In genomic region chr9:34654317-34655083, GRCh38 we compare ENCODE assay signal across 6 cellular contexts. TPM values are rescaled to one million over a fixed set of nuclear protein-coding genes. Genes with fewer than 3 reads are reported as not detected.
DNase-seq lines count a peak whose midpoint lies in the region; ATAC-seq and TF ChIP-seq lines count a peak whose summit lies in the region.

No MANE protein-coding gene starts in this region.

- ATAC-seq in GM18870 (IDR thresholded peaks at IDR 0.05; ENCODE audit: unreplicated experiment) = no peak
- ATAC-seq in HG03097 (IDR thresholded peaks at IDR 0.05; ENCODE audit: low FRiP score, unreplicated experiment) = no peak
- ATAC-seq in activated T-helper 17 cell treated with anti-CD3 and anti-CD28 coated beads, Interleukin-2, amount 50 U/mL, for 72 hours (replicated peaks) = no peak

- H3K9me3 Mint-ChIP-seq in chondrocyte (ENCODE audit: low read depth) = no peaks in the 10 kb centered on the region
- H3K9me3 Mint-ChIP-seq in activated T-helper 17 cell treated with anti-CD3 and anti-CD28 coated beads, Interleukin-2, amount 50 U/mL, for 72 hours = no peaks in the 10 kb centered on the region

- H3K4me2 ChIP-seq in neuronal stem cell (ENCODE audit: insufficient read depth, low read length, poor library complexity, severe bottlenecking) = no peak overlapping the region

- TF ChIP-seq CTCF in chondrocyte (IDR thresholded peaks at IDR 0.05) = no peak

- H3K4me3 ChIP-seq in neuronal stem cell (ENCODE audit: low read length in 2 of 2) = no peak overlapping the region

- no CpG with 5 or more reads among the region's 12 CpGs for WGBS in neuronal stem cell (ENCODE audit: extremely low coverage in 2 of 2, insufficient read length in 2 of 2, insufficient replicate concordance in 1 of 2), 2 donors

- H3K36me3 ChIP-seq in neuronal stem cell (replicated peaks in 1 of 2; ENCODE audit: control insufficient read depth in 2 of 2, insufficient read depth in 2 of 2, low read length in 2 of 2) = peaks cover 4 to 7% of the 10 kb centered on the region in 2 donors

- peaks cover 4% of the 10 kb centered on the region for H3K36me3 Mint-ChIP-seq in chondrocyte (ENCODE audit: low read depth)
- peaks cover 15% of the 10 kb centered on the region for H3K36me3 Mint-ChIP-seq in activated T-helper 17 cell treated with anti-CD3 and anti-CD28 coated beads, Interleukin-2, amount 50 U/mL, for 72 hours (ENCODE audit: low read depth)

- no peak overlapping the region for H3K4ac ChIP-seq in neuronal stem cell (ENCODE audit: low read length)

- no peaks in the 10 kb centered on the region for H3K9me3 ChIP-seq in neuronal stem cell (replicated peaks in 1 of 2; ENCODE audit: control insufficient read depth in 2 of 2, insufficient read depth in 1 of 2, low read depth in 1 of 2, low read length in 2 of 2)

- H2AK5ac ChIP-seq in neuronal stem cell (ENCODE audit: low read depth, low read length) = peak overlapping the region; percentile 77

- H3K27ac Mint-ChIP-seq in chondrocyte (ENCODE audit: unreplicated experiment) = peak overlapping the region; percentile 98
- no peak overlapping the region for H3K27ac Mint-ChIP-seq in activated T-helper 17 cell treated with anti-CD3 and anti-CD28 coated beads, Interleukin-2, amount 50 U/mL, for 72 hours

- no peak overlapping the region for H2AFZ ChIP-seq in neuronal stem cell (ENCODE audit: low read length)

- no peak overlapping the region for H2BK12ac ChIP-seq in neuronal stem cell (ENCODE audit: low read length)

- peak; percentile 88 for DNase-seq in GM03348 (ENCODE audit: low spot score)
- peak; percentile 79 for DNase-seq in chondrocyte (ENCODE audit: low spot score)
- DNase-seq in neuronal stem cell (ENCODE audit: low spot score) = no peak

- peaks cover 1% of the 10 kb centered on the region for H3K79me1 ChIP-seq in neuronal stem cell (ENCODE audit: low read depth, low read length)

- H3K18ac ChIP-seq in neuronal stem cell (ENCODE audit: low read length) = peak overlapping the region; percentile 33

- H3K27me3 ChIP-seq in neuronal stem cell (ENCODE audit: control insufficient read depth in 3 of 3, insufficient read depth in 3 of 3, low read depth in 1 of 3, low read length in 3 of 3) = no peaks in the 10 kb centered on the region

- H2BK120ac ChIP-seq in neuronal stem cell (ENCODE audit: low read depth, low read length) = peak overlapping the region; percentile 32

- H3K4me1 ChIP-seq in neuronal stem cell (ENCODE audit: control insufficient read depth in 2 of 2, insufficient read depth in 1 of 2, low read depth in 1 of 2, low read length in 2 of 2) = peaks cover 30 to 31% of the 10 kb centered on the region in 2 donors

- no peak overlapping the region for H3K14ac ChIP-seq in neuronal stem cell (ENCODE audit: low read length)

- H2BK5ac ChIP-seq in neuronal stem cell (ENCODE audit: low read length) = peak overlapping the region; percentile 49

- H2BK15ac ChIP-seq in neuronal stem cell (ENCODE audit: low read length) = peak overlapping the region; percentile 80

- peak overlapping the region; percentile 19 for H3K27ac ChIP-seq in neuronal stem cell (replicated peaks; ENCODE audit: low read length)

- no peaks in the 10 kb centered on the region for H3K27me3 Mint-ChIP-seq in chondrocyte (ENCODE audit: low read depth)
- H3K27me3 Mint-ChIP-seq in activated T-helper 17 cell treated with anti-CD3 and anti-CD28 coated beads, Interleukin-2, amount 50 U/mL, for 72 hours = no peaks in the 10 kb centered on the region

- no peak overlapping the region for H3K23ac ChIP-seq in neuronal stem cell (ENCODE audit: low read depth, low read length, poor library complexity)

- H3K4me1 Mint-ChIP-seq in chondrocyte (ENCODE audit: low read depth) = peaks cover 48% of the 10 kb centered on the region
- peaks cover 27% of the 10 kb centered on the region for H3K4me1 Mint-ChIP-seq in activated T-helper 17 cell treated with anti-CD3 and anti-CD28 coated beads, Interleukin-2, amount 50 U/mL, for 72 hours

- H3K9ac ChIP-seq in neuronal stem cell (ENCODE audit: low read depth, low read length, poor library complexity) = no peak overlapping the region

- no peak overlapping the region for H4K8ac ChIP-seq in neuronal stem cell (ENCODE audit: low read depth, low read length)

- H3K4me3 Mint-ChIP-seq in chondrocyte (ENCODE audit: unreplicated experiment) = peak overlapping the region; percentile 37
- no peak overlapping the region for H3K4me3 Mint-ChIP-seq in activated T-helper 17 cell treated with anti-CD3 and anti-CD28 coated beads, Interleukin-2, amount 50 U/mL, for 72 hours

- H4K91ac ChIP-seq in neuronal stem cell (ENCODE audit: low read depth, low read length, poor library complexity) = no peak overlapping the region

RNA-seq across cellular contexts. Expression of gene IL11RA, which starts 2.5 kb away (rescaled TPM):
- total RNA-seq in chondrocyte = 32.0 to 33.7 TPM (median 32.9 TPM) in 3 replicates
- polyA plus RNA-seq in neuronal stem cell (2013, experiment 1 of 2) = 11.9 TPM
- 11.4 TPM for polyA plus RNA-seq in neuronal stem cell (2013, experiment 2 of 2)
- 10 to 100 TPM; 30.4 to 48.9 TPM for total RNA-seq in activated T-helper 17 cell treated with anti-CD3 and anti-CD28 coated beads, Interleukin-2, amount 50 U/mL, for 72 hours

RNA-seq across cellular contexts. Expression of gene CCL27, which starts 8.0 kb away (rescaled TPM):
- not detected in 3 replicates for total RNA-seq in chondrocyte
- 0.49 TPM for polyA plus RNA-seq in neuronal stem cell (2013, experiment 1 of 2)
- polyA plus RNA-seq in neuronal stem cell (2013, experiment 2 of 2) = 0.93 TPM
- total RNA-seq in activated T-helper 17 cell treated with anti-CD3 and anti-CD28 coated beads, Interleukin-2, amount 50 U/mL, for 72 hours = 1 to 10 TPM in 1 of 2 donors, under 1 TPM in 1; 0.78 to 1.6 TPM

RNA-seq across cellular contexts. Expression of gene GALT, which starts 8.0 kb away (rescaled TPM):
- total RNA-seq in chondrocyte = 35.5 to 51.8 TPM (median 38.2 TPM) in 3 replicates
- polyA plus RNA-seq in neuronal stem cell (2013, experiment 1 of 2) = 36.4 TPM
- polyA plus RNA-seq in neuronal stem cell (2013, experiment 2 of 2) = 37.7 TPM
- total RNA-seq in activated T-helper 17 cell treated with anti-CD3 and anti-CD28 coated beads, Interleukin-2, amount 50 U/mL, for 72 hours = 10 to 100 TPM; 48.3 to 66.7 TPM

RNA-seq across cellular contexts. Expression of gene SIGMAR1, which starts 16.9 kb away (rescaled TPM):
- total RNA-seq in chondrocyte = 71.6 to 84.9 TPM (median 76.7 TPM) in 3 replicates
- polyA plus RNA-seq in neuronal stem cell (2013, experiment 1 of 2) = 108 TPM
- polyA plus RNA-seq in neuronal stem cell (2013, experiment 2 of 2) = 104 TPM
- total RNA-seq in activated T-helper 17 cell treated with anti-CD3 and anti-CD28 coated beads, Interleukin-2, amount 50 U/mL, for 72 hours = 10 to 100 TPM; 42.6 to 75.3 TPM

RNA-seq across cellular contexts. Expression of gene ARID3C, which starts 25.6 kb away (rescaled TPM):
- 0.20 TPM in 1 of 3 replicates, not detected in the others for total RNA-seq in chondrocyte
- polyA plus RNA-seq in neuronal stem cell (2013, experiment 1 of 2) = 19.3 TPM
- polyA plus RNA-seq in neuronal stem cell (2013, experiment 2 of 2) = 19.1 TPM
- total RNA-seq in activated T-helper 17 cell treated with anti-CD3 and anti-CD28 coated beads, Interleukin-2, amount 50 U/mL, for 72 hours = under 1 TPM; 0.17 to 0.42 TPM
